Comparison of ENCODE assay signal across 8 cellular contexts in genomic region chr11:62850911-62851806, GRCh38. TPM values are rescaled to one million over a fixed set of nuclear protein-coding genes. Genes with fewer than 3 reads are reported as not detected.
A peak's percentile ranks its signal among the peaks of the same experiment; 100 is the strongest.
DNase-seq lines count a peak whose midpoint lies in the region; ATAC-seq, FAIRE-seq and TF ChIP-seq lines count a peak whose summit lies in the region.

No MANE protein-coding gene starts in this region.

- no peak overlapping the region for H3K4me3 ChIP-seq in A549
- H3K4me3 ChIP-seq in NT2/D1 (ENCODE audit: insufficient read length, low read depth): no peak overlapping the region

- no peak for TF ChIP-seq CTCF in A549 (IDR thresholded peaks at IDR 0.05)

- WGBS in A549 (ENCODE audit: missing lambda C conversion rate): 50% methylated on average over 14 of the region's 15 CpGs

- peak overlapping the region; percentile 37 for H3K9ac ChIP-seq in NT2/D1 (ENCODE audit: insufficient read length, low read depth)

- FAIRE-seq in A549 (lab: Jason Lieb, UNC): no peak

- CTCF ChIA-PET in A549 (lab: Yijun Ruan, JAX): interaction anchor here (0.6 to 1.7 kb wide), 5 partner anchors 13 to 91 kb away, joined by 3 to 6 read pairs (median 3); no protein-coding TSS in a partner anchor

- 0 out of 6 replicates have a peak overlapping the region, but pooled peaks of 1 of the 2 experiments have one; percentile 17 for H3K27ac ChIP-seq in A549

- H3K9me3 ChIP-seq in A549: no peaks in the 10 kb centered on the region
- H3K9me3 ChIP-seq in NT2/D1 (ENCODE audit: insufficient read depth, low read length): peaks cover 12% of the 10 kb centered on the region

- no peaks in the 10 kb centered on the region for H3K27me3 Mint-ChIP-seq in central memory CD8-positive, alpha-beta T cell

- no peaks in the 10 kb centered on the region for H3K9me3 Mint-ChIP-seq in central memory CD8-positive, alpha-beta T cell

- TF ChIP-seq POLR2A in A549 (IDR thresholded peaks at IDR 0.05; ENCODE audit: low read length): peak; percentile 18; the same call in 1 of the 2 replicates

- H3K36me3 Mint-ChIP-seq in central memory CD8-positive, alpha-beta T cell (ENCODE audit: insufficient read depth): peaks cover 49% of the 10 kb centered on the region

- POLR2A ChIA-PET in A549 (lab: Yijun Ruan, JAX): interaction anchor here (0.5 to 9.3 kb wide), 6 partner anchors 11 to 1396 kb away, joined by 3 to 159 read pairs (median 4); partner anchors contain the start of genes PPP1R14B, WDR74 and ZBTB3

- peaks cover 27% of the 10 kb centered on the region for H3K4me1 ChIP-seq in A549
- H3K4me1 ChIP-seq in NT2/D1 (ENCODE audit: insufficient read depth, insufficient read length): no peaks in the 10 kb centered on the region

- peak overlapping the region; percentile 71 for H3K27ac Mint-ChIP-seq in central memory CD8-positive, alpha-beta T cell (ENCODE audit: low read depth)

- TF ChIP-seq EP300 in A549 (IDR thresholded peaks at IDR 0.05): no peak

- no peak overlapping the region for H3K4me3 Mint-ChIP-seq in central memory CD8-positive, alpha-beta T cell

- DNase-seq in A549 (ENCODE audit: low read depth in 1 of 2, low spot score in 1 of 2) (peak in 1 of 2 experiments; percentile 51), EL (peak; percentile 66), NT2/D1 (ENCODE audit: low read depth, low spot score) (no peak), middle frontal gyrus (ENCODE audit: extremely low spot score, low spot score) (no peak), superior temporal gyrus (ENCODE audit: extremely low spot score) (no peak)
- no peak for DNase-seq in central memory CD8-positive, alpha-beta T cell (ENCODE audit: low spot score in 2 of 2)

- H3K36me3 ChIP-seq in NT2/D1 (ENCODE audit: insufficient read depth, insufficient read length, low read length): peaks cover 44% of the 10 kb centered on the region

- H3K4me1 Mint-ChIP-seq in central memory CD8-positive, alpha-beta T cell: peaks cover 44% of the 10 kb centered on the region

- no peaks in the 10 kb centered on the region for H3K27me3 ChIP-seq in NT2/D1 (ENCODE audit: insufficient read depth, insufficient read length)

- ATAC-seq in A549: peak; percentile 17 to 25; a peak in 5 of 6 replicates
- no peak for ATAC-seq in central memory CD8-positive, alpha-beta T cell (replicated peaks; ENCODE audit: extremely low read depth, poor library complexity, severe bottlenecking)
- no peak for ATAC-seq in HG02571 (IDR thresholded peaks at IDR 0.05; ENCODE audit: unreplicated experiment)
- ATAC-seq in HG03039 (IDR thresholded peaks at IDR 0.05; ENCODE audit: unreplicated experiment): no peak

- peak overlapping the region; percentile 98; the same call in 2 of the 3 replicates for H3K4me2 ChIP-seq in A549

- TF ChIP-seq RAD21 in A549 (conservative IDR thresholded peaks at IDR 0.05 in 1 of 2, IDR thresholded peaks at IDR 0.05 in 1 of 2): no peak

TF ChIP-seq in A549, 52 proteins besides CTCF, POLR2A, EP300 and RAD21 (continues in another document):
- TF ChIP-seq NPAS2 (CRISPR knock-in tag; IDR thresholded peaks at IDR 0.05; ENCODE audit: borderline replicate concordance) (no peak), FOXS1 (CRISPR knock-in tag; IDR thresholded peaks at IDR 0.05) (no peak), ESRRA (IDR thresholded peaks at IDR 0.05; ENCODE audit: borderline replicate concordance, low read length) (no peak), PBX3 (IDR thresholded peaks at IDR 0.05) (peak; percentile 67), NFE2L2 (conservative IDR thresholded peaks at IDR 0.05; ENCODE audit: low read length) (no peak), HOXB13 (CRISPR knock-in tag; IDR thresholded peaks at IDR 0.05; ENCODE audit: low read depth) (no peak), ATOH8 (CRISPR knock-in tag; IDR thresholded peaks at IDR 0.05; ENCODE audit: low read depth) (no peak; the same call in 1 of the 2 replicates), RNF2 (IDR thresholded peaks at IDR 0.05; ENCODE audit: borderline replicate concordance, low read depth) (no peak), BCL3 (IDR thresholded peaks at IDR 0.05) (peak; percentile 92; the same call in 1 of the 3 replicates), EHF (CRISPR knock-in tag; IDR thresholded peaks at IDR 0.05) (0 out of 2 replicates have a peak, but pooled peaks have one; percentile 34), USF2 (IDR thresholded peaks at IDR 0.05) (no peak), SMC3 (IDR thresholded peaks at IDR 0.05) (no peak), CHD4 (IDR thresholded peaks at IDR 0.05; ENCODE audit: borderline replicate concordance) (no peak), FOSL2 (IDR thresholded peaks at IDR 0.05) (no peak), FOSL2 (CRISPR knock-in tag; IDR thresholded peaks at IDR 0.05) (no peak), ELK1 (IDR thresholded peaks at IDR 0.05; ENCODE audit: low read depth, low read length) (no peak)

RNA-seq across cellular contexts. Expression of gene WDR74, which starts 11.8 kb away (rescaled TPM):
- 47.6 and 52.9 TPM in 2 replicates for polyA plus RNA-seq in A549 (2011; rRNA removed)
- polyA plus RNA-seq in A549 (2012; cell fraction: cytosol; rRNA removed): 130 and 135 TPM in 2 replicates
- 216 and 240 TPM in 2 replicates for polyA plus RNA-seq in A549 (2012; cell fraction: nucleus; rRNA removed)
- 88.9 to 100 TPM (median 90.6 TPM) in 3 replicates for polyA plus RNA-seq in A549 (2017; fragmentation: RNase III; extraction: RNeasy Plus Mini Kit Qiagen cat#74134 plus additional on column Dnase treatment)
- 79.9 and 130 TPM in 2 replicates for polyA minus RNA-seq in A549 (2011; rRNA and poly(A)+ RNA removed)

RNA-seq across cellular contexts. Expression of gene TEX54, which starts 18.5 kb away (rescaled TPM):
- not detected in 2 replicates for polyA plus RNA-seq in A549 (2011; rRNA removed)
- polyA plus RNA-seq in A549 (2012; cell fraction: cytosol; rRNA removed): not detected in 2 replicates
- 0.39 TPM in 1 of 2 replicates, not detected in the other for polyA plus RNA-seq in A549 (2012; cell fraction: nucleus; rRNA removed)
- not detected in 3 replicates for polyA plus RNA-seq in A549 (2017; fragmentation: RNase III; extraction: RNeasy Plus Mini Kit Qiagen cat#74134 plus additional on column Dnase treatment)
- not detected in 2 replicates for polyA minus RNA-seq in A549 (2011; rRNA and poly(A)+ RNA removed)

RNA-seq across cellular contexts. Expression of gene STX5, which starts 19.3 kb away (rescaled TPM):
- polyA plus RNA-seq in A549 (2011; rRNA removed) (30.3 and 32.3 TPM in 2 replicates), A549 (2017; fragmentation: RNase III; extraction: RNeasy Plus Mini Kit Qiagen cat#74134 plus additional on column Dnase treatment) (16.8 to 21.0 TPM (median 19.5 TPM) in 3 replicates)
- polyA plus RNA-seq in A549 (2012; cell fraction: cytosol; rRNA removed): 16.3 and 20.3 TPM in 2 replicates
- 14.0 and 14.4 TPM in 2 replicates for polyA plus RNA-seq in A549 (2012; cell fraction: nucleus; rRNA removed)
- 43.6 and 47.7 TPM in 2 replicates for polyA minus RNA-seq in A549 (2011; rRNA and poly(A)+ RNA removed)

RNA-seq across cellular contexts. Expression of gene SLC3A2, which starts 29.5 kb away (rescaled TPM):
- polyA plus RNA-seq in A549 (2011; rRNA removed) (1,064 and 1,133 TPM in 2 replicates), A549 (2017; fragmentation: RNase III; extraction: RNeasy Plus Mini Kit Qiagen cat#74134 plus additional on column Dnase treatment) (906 to 1,102 TPM (median 1,007 TPM) in 3 replicates)
- 1,069 and 1,103 TPM in 2 replicates for polyA plus RNA-seq in A549 (2012; cell fraction: cytosol; rRNA removed)
- polyA plus RNA-seq in A549 (2012; cell fraction: nucleus; rRNA removed): 2,860 and 2,938 TPM in 2 replicates
- 561 and 608 TPM in 2 replicates for polyA minus RNA-seq in A549 (2011; rRNA and poly(A)+ RNA removed)

RNA-seq across cellular contexts. Expression of gene NXF1, which starts 45.9 kb away (rescaled TPM):
- polyA plus RNA-seq in A549 (2011; rRNA removed) (35.5 and 50.7 TPM in 2 replicates), A549 (2017; fragmentation: RNase III; extraction: RNeasy Plus Mini Kit Qiagen cat#74134 plus additional on column Dnase treatment) (46.6 to 47.7 TPM (median 46.9 TPM) in 3 replicates)
- 58.2 and 63.0 TPM in 2 replicates for polyA plus RNA-seq in A549 (2012; cell fraction: cytosol; rRNA removed)
- polyA plus RNA-seq in A549 (2012; cell fraction: nucleus; rRNA removed): 126 and 131 TPM in 2 replicates
- 35.9 and 41.6 TPM in 2 replicates for polyA minus RNA-seq in A549 (2011; rRNA and poly(A)+ RNA removed)

Comparison
In these comparisons a context has a peak if more than half of its experiments do, and no peak if none do; other contexts are left out.
1. ATAC-seq: peak in A549 (2 of 2); none in central memory CD8-positive, alpha-beta T cell (single experiment), HG02571 (single experiment) and HG03039 (single experiment).